Comparison of ENCODE assay signal across 18 cellular contexts in genomic region chr15:29066310-29066709, GRCh38.
"Had no signal": no experiment of that assay in that cellular context is flagged by ENCODE, and none has a peak within 500 bp of the region (broad histone marks: within the 10 kb centered on the region; RNA-seq: fewer than 3 reads in every experiment).

No MANE protein-coding gene starts in this region.

- H3K27me3 Mint-ChIP-seq: activated CD4-positive, alpha-beta T cell treated with anti-CD3 and anti-CD28 coated beads, Interleukin-2, amount 10 ng/mL, durations not matched to agents 7 days and 5 days; activated T-helper 17 cell treated with anti-CD3 and anti-CD28 coated beads, Interleukin-2, amount 50 U/mL, for 72 hours had no signal

- ATAC-seq: activated CD4-positive, CD25-positive, alpha-beta regulatory T cell treated with anti-CD3 and anti-CD28 coated beads, Interleukin-2, amount 50 U/mL, for 24 hours; activated CD8-positive, alpha-beta T cell treated with anti-CD3 and anti-CD28 coated beads, Interleukin-2, amount 10 ng/mL, durations not matched to agents 7 days and 5 days; activated T-helper 17 cell treated with anti-CD3 and anti-CD28 coated beads, Interleukin-2, amount 50 U/mL, for 72 hours; sciatic nerve; stimulated activated effector memory CD8-positive, alpha-beta T cell treated with anti-CD3 and anti-CD28 coated beads, Interleukin-12 subunit alpha, Interleukin-12 subunit beta, amount 100 ng/mL, for 72 hours had no signal

- H3K4me1 Mint-ChIP-seq: activated CD4-positive, alpha-beta T cell treated with anti-CD3 and anti-CD28 coated beads, Interleukin-2, amount 10 ng/mL, durations not matched to agents 7 days and 5 days; activated T-helper 17 cell treated with anti-CD3 and anti-CD28 coated beads, Interleukin-2, amount 50 U/mL, for 72 hours; stimulated activated effector memory CD8-positive, alpha-beta T cell treated with anti-CD3 and anti-CD28 coated beads, Interleukin-12 subunit alpha, Interleukin-12 subunit beta, amount 100 ng/mL, for 72 hours had no signal

- H3K9me3 Mint-ChIP-seq: activated T-helper 17 cell treated with anti-CD3 and anti-CD28 coated beads, Interleukin-2, amount 50 U/mL, for 72 hours; stimulated activated effector memory CD8-positive, alpha-beta T cell treated with anti-CD3 and anti-CD28 coated beads, Interleukin-12 subunit alpha, Interleukin-12 subunit beta, amount 100 ng/mL, for 72 hours; T-helper 1 cell treated with Interleukin-12 subunit alpha and Interleukin-12 subunit beta and Interleukin-4 antibody, amounts not matched to agents 30 μg/mL and 1 μg/mL, for 36 hours had no signal

- H3K36me3 Mint-ChIP-seq: stimulated activated effector memory CD8-positive, alpha-beta T cell treated with anti-CD3 and anti-CD28 coated beads, Interleukin-12 subunit alpha, Interleukin-12 subunit beta, amount 100 ng/mL, for 72 hours had no signal

- H3K27ac ChIP-seq: cardiac muscle cell, esophagus muscularis mucosa, stomach, transverse colon, uterus, VCaP had no signal

- DNase-seq: activated CD4-positive, alpha-beta T cell treated with anti-CD3 and anti-CD28 coated beads, Interleukin-2, amount 10 ng/mL, durations not matched to agents 7 days and 5 days; activated CD8-positive, alpha-beta T cell treated with anti-CD3 and anti-CD28 coated beads, Interleukin-2, amount 10 ng/mL, durations not matched to agents 7 days and 5 days; dermis blood vessel endothelial cell; effector memory CD4-positive, alpha-beta T cell; small intestine; stimulated activated CD4-positive, alpha-beta T cell treated with anti-CD3 and anti-CD28 coated beads, Interleukin-2, amount 100 ng/mL, for 24 hours; stomach; T1000; transverse colon; uterus had no signal

- H3K4me3 Mint-ChIP-seq: activated CD4-positive, alpha-beta T cell treated with anti-CD3 and anti-CD28 coated beads, Interleukin-2, amount 10 ng/mL, durations not matched to agents 7 days and 5 days; activated CD8-positive, alpha-beta T cell treated with anti-CD3 and anti-CD28 coated beads, Interleukin-2, amount 10 ng/mL, durations not matched to agents 7 days and 5 days; activated T-helper 17 cell treated with anti-CD3 and anti-CD28 coated beads, Interleukin-2, amount 50 U/mL, for 72 hours; stimulated activated effector memory CD8-positive, alpha-beta T cell treated with anti-CD3 and anti-CD28 coated beads, Interleukin-12 subunit alpha, Interleukin-12 subunit beta, amount 100 ng/mL, for 72 hours; T-helper 1 cell treated with Interleukin-12 subunit alpha and Interleukin-12 subunit beta and Interleukin-4 antibody, amounts not matched to agents 30 μg/mL and 1 μg/mL, for 36 hours had no signal

- H3K27ac Mint-ChIP-seq: activated CD4-positive, alpha-beta T cell treated with anti-CD3 and anti-CD28 coated beads, Interleukin-2, amount 10 ng/mL, durations not matched to agents 7 days and 5 days; activated CD8-positive, alpha-beta T cell treated with anti-CD3 and anti-CD28 coated beads, Interleukin-2, amount 10 ng/mL, durations not matched to agents 7 days and 5 days; activated T-helper 17 cell treated with anti-CD3 and anti-CD28 coated beads, Interleukin-2, amount 50 U/mL, for 72 hours; stimulated activated effector memory CD8-positive, alpha-beta T cell treated with anti-CD3 and anti-CD28 coated beads, Interleukin-12 subunit alpha, Interleukin-12 subunit beta, amount 100 ng/mL, for 72 hours; T-helper 1 cell treated with Interleukin-12 subunit alpha and Interleukin-12 subunit beta and Interleukin-4 antibody, amounts not matched to agents 30 μg/mL and 1 μg/mL, for 36 hours had no signal
